Comparison of ENCODE assay signal across 22 cellular contexts in genomic region chr12:13957576-13957975, GRCh38. TPM values are rescaled to one million over a fixed set of nuclear protein-coding genes. Genes with fewer than 3 reads are reported as not detected.
"Had no signal": no experiment of that assay in that cellular context is flagged by ENCODE, and none has a peak within 500 bp of the region (broad histone marks: within the 10 kb centered on the region; RNA-seq: fewer than 3 reads in every experiment).

No MANE protein-coding gene starts in this region.

- H3K4me3 ChIP-seq: coronary artery, esophagus squamous epithelium, gastroesophageal sphincter, left ventricle myocardium inferior, lower lobe of right lung, pancreas, stomach, thyroid gland, upper lobe of left lung, uterus had no signal

- H3K4me1 ChIP-seq: esophagus squamous epithelium, gastroesophageal sphincter, left ventricle myocardium inferior, lower lobe of right lung, pancreas, stomach, thyroid gland, upper lobe of left lung, uterus had no signal

- ATAC-seq: effector memory CD8-positive, alpha-beta T cell; gastroesophageal sphincter; lower lobe of right lung; natural killer cell; pancreas; right cardiac atrium had no signal

- H3K27me3 ChIP-seq: thyroid gland, upper lobe of left lung, uterus had no signal

- DNase-seq: effector memory CD8-positive, alpha-beta T cell; esophagus squamous epithelium; foreskin fibroblast; glutamatergic neuron; immature natural killer cell; left ventricle myocardium inferior; lower lobe of right lung; natural killer cell; pancreas; right cardiac atrium; small intestine; stimulated activated CD4-positive, alpha-beta T cell treated with anti-CD3 and anti-CD28 coated beads, Interleukin-12 subunit alpha, Interleukin-12 subunit beta, amount 100 ng/mL, for 4 hours; stimulated activated naive CD4-positive, alpha-beta T cell; stomach; substantia nigra; thyroid gland; uterus had no signal

- H3K36me3 ChIP-seq: esophagus squamous epithelium, gastroesophageal sphincter, left ventricle myocardium inferior, lower lobe of right lung, pancreas, stomach, thyroid gland, upper lobe of left lung, uterus had no signal

- H3K27ac ChIP-seq: coronary artery, epithelial cell of prostate, esophagus squamous epithelium, gastroesophageal sphincter, left ventricle myocardium inferior, lower lobe of right lung, pancreas, stomach, thyroid gland, upper lobe of left lung, uterus had no signal

- H3K9me3 ChIP-seq: esophagus squamous epithelium, gastroesophageal sphincter, left ventricle myocardium inferior, lower lobe of right lung, pancreas, stomach, thyroid gland, upper lobe of left lung, uterus had no signal

RNA-seq across cellular contexts. Expression of gene GRIN2B, which starts 23.8 kb away (rescaled TPM):
- total RNA-seq: natural killer cell, progenitor cell of endocrine pancreas had no signal
